Comparison of ENCODE assay signal across 12 cellular contexts in the genomic region with DNA sequence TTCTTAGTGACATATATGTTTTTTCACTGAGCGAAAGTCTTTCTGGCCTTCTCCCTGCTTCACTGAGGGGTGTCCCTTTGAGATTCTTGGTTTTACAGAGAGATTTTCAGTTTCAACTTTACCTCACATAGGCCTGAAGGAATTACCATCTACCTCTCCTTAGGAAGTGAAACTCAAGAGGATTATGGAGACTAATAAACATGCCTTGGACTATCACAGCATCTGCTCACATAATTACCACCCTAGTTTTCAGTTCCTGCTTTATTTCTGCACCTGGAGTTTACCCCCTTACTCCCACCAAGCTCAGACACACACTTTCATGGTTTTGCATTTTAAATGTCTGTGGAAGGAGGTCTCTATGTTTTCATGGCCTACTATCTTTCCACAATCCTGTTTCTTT.
DNase-seq lines count a peak whose midpoint lies in the region; ATAC-seq and TF ChIP-seq lines count a peak whose summit lies in the region.
"Had no signal": no experiment of that assay in that cellular context is flagged by ENCODE, and none has a peak within 500 bp of the region (broad histone marks: within the 10 kb centered on the region; RNA-seq: fewer than 3 reads in every experiment).

No MANE protein-coding gene starts in this region.

- no peaks in the 10 kb centered on the region for H3K9me2 ChIP-seq in MM.1S (replicated peaks; ENCODE audit: insufficient read depth, low read length)

- no peaks in the 10 kb centered on the region for H4K20me1 ChIP-seq in MM.1S (ENCODE audit: insufficient read depth, low read length)

- H3K4me3 ChIP-seq in GM12865 (ENCODE audit: low read depth, low read length): no peak overlapping the region
- 0 out of 2 replicates have a peak overlapping the region, but pooled peaks have one; percentile 22 for H3K4me3 ChIP-seq in MM.1S (ENCODE audit: low read length)
- H3K4me3 ChIP-seq in BE2C (ENCODE audit: low read depth, low read length): no peak overlapping the region
- H3K4me3 ChIP-seq: smooth muscle cell had no signal

- no peaks in the 10 kb centered on the region for H3K79me2 ChIP-seq in MM.1S (ENCODE audit: low read length)

- peak overlapping the region; percentile 48 for H3K4me2 ChIP-seq in MM.1S (ENCODE audit: low read depth, low read length)
- H3K4me2 ChIP-seq: smooth muscle cell had no signal

- H3K4me1 ChIP-seq in MM.1S (ENCODE audit: low read length) (peaks cover 42% of the 10 kb centered on the region), BE2C (no peaks in the 10 kb centered on the region)

- H3K27ac ChIP-seq in MM.1S (ENCODE audit: low read length): peak overlapping the region; percentile 56; the same call in 1 of the 2 replicates

- H3K27me3 ChIP-seq in MM.1S (replicated peaks; ENCODE audit: insufficient read depth, low read length): no peaks in the 10 kb centered on the region
- H3K27me3 ChIP-seq in BE2C: no peaks in the 10 kb centered on the region; the same call in 1 of the 2 replicates

- no peak overlapping the region for H3K9ac ChIP-seq in MM.1S (ENCODE audit: low read length)

- no peaks in the 10 kb centered on the region for H3K36me3 ChIP-seq in MM.1S (replicated peaks; ENCODE audit: insufficient read depth, low read length)
- no peaks in the 10 kb centered on the region for H3K36me3 ChIP-seq in BE2C

- ATAC-seq in GM19395 (IDR thresholded peaks at IDR 0.05; ENCODE audit: unreplicated experiment) (peak; percentile 89), HG02885 (IDR thresholded peaks at IDR 0.05; ENCODE audit: poor library complexity, unreplicated experiment) (peak; percentile 95), SK-N-SH treated with all-trans-retinoic acid at 6 μM for 48 hours (no peak)

- no peak for TF ChIP-seq CTCF in GM12865 (IDR thresholded peaks at IDR 0.05; ENCODE audit: insufficient read depth, low read depth, low read length, missing control alignments)
- TF ChIP-seq CTCF in MM.1S (IDR thresholded peaks at IDR 0.05; ENCODE audit: low read length): no peak
- TF ChIP-seq CTCF in BE2C (IDR thresholded peaks at IDR 0.05; ENCODE audit: low read depth, low read length): no peak

- H3K9me3 ChIP-seq in MM.1S (replicated peaks; ENCODE audit: insufficient read depth, low read length) (no peaks in the 10 kb centered on the region), BE2C (no peaks in the 10 kb centered on the region)

- H3F3A ChIP-seq in MM.1S (ENCODE audit: insufficient read depth, low read length): peaks cover 17% of the 10 kb centered on the region

- DNase-seq in GM12865 (ENCODE audit: low read depth): peak; percentile 73
- peak; percentile 82 for DNase-seq in MM.1S
- DNase-seq in HuH-7.5 (ENCODE audit: low spot score): no peak
- no peak for DNase-seq in BE2C
- no peak for DNase-seq in stimulated activated CD4-positive, alpha-beta T cell treated with anti-CD3 and anti-CD28 coated beads, Interleukin-15, amount 100 ng/mL, for 24 hours
- DNase-seq: activated CD8-positive, alpha-beta memory T cell treated with anti-CD3 and anti-CD28 coated beads, Interleukin-2, amount 50 U/mL, for 48 hours; NCI-H1092 treated with DMSO at 0.1 percent for 48 hours; Right ventricle myocardium superior had no signal

- no peak overlapping the region for H2AFZ ChIP-seq in MM.1S (ENCODE audit: low read length)

TF ChIP-seq in SK-N-SH treated with all-trans-retinoic acid at 6 μM for 48 hours, 23 proteins besides CTCF, POLR2A, EP300 and RAD21:
- TF ChIP-seq ZNF565 (CRISPR knock-in tag; conservative IDR thresholded peaks at IDR 0.05; ENCODE audit: low read depth): no peak
TF ChIP-seq in SK-N-SH treated with all-trans-retinoic acid at 6 μM for 48 hours: peak in this region for 0.

Comparison
In these comparisons a context has a peak if more than half of its experiments do, and no peak if none do; other contexts are left out.
1. DNase-seq: peak in GM12865 (single experiment) and MM.1S (single experiment); none in HuH-7.5 (single experiment), BE2C (single experiment) and stimulated activated CD4-positive, alpha-beta T cell treated with anti-CD3 and anti-CD28 coated beads, Interleukin-15, amount 100 ng/mL, for 24 hours (single experiment).